24 cellular contexts compared by ENCODE assay signal in genomic region chr14:96632363-96632758, GRCh38.
"Had no signal": no experiment of that assay in that cellular context is flagged by ENCODE, and none has a peak within 500 bp of the region (broad histone marks: within the 10 kb centered on the region; RNA-seq: fewer than 3 reads in every experiment).

No MANE protein-coding gene starts in this region.

- H3K4me3 ChIP-seq: MG63 had no signal

- H3K9me3 ChIP-seq: MG63, SK-N-SH had no signal

- H3K36me3 ChIP-seq: MG63 had no signal

- H3K27ac ChIP-seq: HL-60, RWPE1 had no signal

- H3K27me3 ChIP-seq: MG63 had no signal

- FAIRE-seq: HTR-8/SVneo had no signal

- DNase-seq: KBM-7, NCI-H1092, NCI-H1105 treated with DMSO at 0.1 percent for 48 hours, NCI-H1417 treated with DMSO at 0.1 percent for 48 hours, NCI-H146, NCI-H1694 treated with DMSO at 0.1 percent for 48 hours, NCI-H1930, NCI-H2081, NCI-H2107, NCI-H226, NCI-H446, NCI-H510A, NCI-H524 treated with DMSO at 0.1 percent for 48 hours, NCI-H69, NCI-H774, SHP77, SW 1271, T-helper 1 cell had no signal

- H3K27ac Mint-ChIP-seq: IgD-negative memory B cell had no signal

- H3K4me2 ChIP-seq: SK-N-SH had no signal

- H3K9ac ChIP-seq: SK-N-SH had no signal

- H3K27me3 Mint-ChIP-seq: IgD-negative memory B cell had no signal
